In the genomic region with DNA sequence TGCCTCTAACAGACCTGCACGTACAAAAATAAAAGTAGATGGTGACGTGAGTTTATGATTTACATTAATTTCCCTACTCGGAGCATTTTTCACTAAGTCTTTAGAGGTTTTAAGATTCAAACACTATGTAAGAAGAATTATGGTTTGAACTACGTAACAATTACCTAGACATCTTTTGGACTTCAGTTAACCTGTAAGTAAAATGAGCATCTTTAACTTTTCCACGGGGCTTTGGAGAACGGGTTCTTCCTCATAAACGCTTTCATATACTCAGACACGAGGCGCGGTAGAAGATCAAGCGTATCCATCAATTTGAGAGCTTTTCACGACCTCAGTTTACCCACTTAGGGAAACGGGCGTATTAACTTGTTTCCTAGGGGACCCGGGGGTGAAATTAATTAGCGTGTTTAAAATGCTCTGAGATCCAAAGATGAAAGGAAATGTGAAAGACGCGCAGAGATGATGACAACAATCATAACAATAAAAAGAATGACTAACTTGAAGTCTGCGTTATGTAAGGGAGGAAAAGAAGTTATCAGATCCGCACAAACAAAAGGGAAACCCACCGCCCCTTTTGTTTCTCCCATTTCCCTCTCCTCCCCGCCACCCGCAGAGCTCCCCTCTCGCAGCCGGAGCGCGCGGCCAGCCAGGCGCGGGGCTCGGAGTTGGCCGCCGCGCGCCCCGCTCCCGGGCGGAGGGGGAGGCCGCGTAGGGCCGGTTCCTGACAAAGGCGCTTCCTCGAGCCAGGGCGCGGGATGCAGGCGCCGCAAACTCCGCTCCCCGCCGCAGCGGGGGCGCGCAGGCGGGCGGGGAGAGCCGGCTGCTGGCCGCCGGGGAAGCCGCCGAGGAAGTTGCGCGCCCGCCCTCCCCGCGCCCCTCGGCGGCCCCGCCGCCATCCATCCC, we compare ENCODE assay signal across 1 cellular context.
TF ChIP-seq lines count a peak whose summit lies in the region.

No MANE protein-coding gene starts in this region.

TF ChIP-seq in SK-N-SH, 30 proteins besides CTCF, POLR2A, EP300 and RAD21 (continued from another document):
- TF ChIP-seq, protein P1, sequence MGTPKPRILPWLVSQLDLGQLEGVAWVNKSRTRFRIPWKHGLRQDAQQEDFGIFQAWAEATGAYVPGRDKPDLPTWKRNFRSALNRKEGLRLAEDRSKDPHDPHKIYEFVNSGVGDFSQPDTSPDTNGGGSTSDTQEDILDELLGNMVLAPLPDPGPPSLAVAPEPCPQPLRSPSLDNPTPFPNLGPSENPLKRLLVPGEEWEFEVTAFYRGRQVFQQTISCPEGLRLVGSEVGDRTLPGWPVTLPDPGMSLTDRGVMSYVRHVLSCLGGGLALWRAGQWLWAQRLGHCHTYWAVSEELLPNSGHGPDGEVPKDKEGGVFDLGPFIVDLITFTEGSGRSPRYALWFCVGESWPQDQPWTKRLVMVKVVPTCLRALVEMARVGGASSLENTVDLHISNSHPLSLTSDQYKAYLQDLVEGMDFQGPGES (IDR thresholded peaks at IDR 0.05; ENCODE audit: low read depth, low read length): no peak
- no peak for TF ChIP-seq SMC3 (IDR thresholded peaks at IDR 0.05; ENCODE audit: low read depth, low read length)
- TF ChIP-seq MXI1 (IDR thresholded peaks at IDR 0.05; ENCODE audit: low read depth, low read length): no peak
- TF ChIP-seq TCF12 (IDR thresholded peaks at IDR 0.05): no peak
- TF ChIP-seq, protein P2, sequence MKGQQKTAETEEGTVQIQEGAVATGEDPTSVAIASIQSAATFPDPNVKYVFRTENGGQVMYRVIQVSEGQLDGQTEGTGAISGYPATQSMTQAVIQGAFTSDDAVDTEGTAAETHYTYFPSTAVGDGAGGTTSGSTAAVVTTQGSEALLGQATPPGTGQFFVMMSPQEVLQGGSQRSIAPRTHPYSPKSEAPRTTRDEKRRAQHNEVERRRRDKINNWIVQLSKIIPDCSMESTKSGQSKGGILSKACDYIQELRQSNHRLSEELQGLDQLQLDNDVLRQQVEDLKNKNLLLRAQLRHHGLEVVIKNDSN (IDR thresholded peaks at IDR 0.05; ENCODE audit: borderline replicate concordance, low read depth): no peak
- no peak for TF ChIP-seq CHD2 (IDR thresholded peaks at IDR 0.05; ENCODE audit: low read length, partially characterized antibody)
- TF ChIP-seq ELF1 (IDR thresholded peaks at IDR 0.05): no peak
- TF ChIP-seq TEAD4 (IDR thresholded peaks at IDR 0.05; ENCODE audit: borderline replicate concordance, insufficient read depth): no peak
- TF ChIP-seq TAF1 (IDR thresholded peaks at IDR 0.05; ENCODE audit: borderline replicate concordance, low read depth, low read length): no peak
- no peak for TF ChIP-seq RCOR1 (IDR thresholded peaks at IDR 0.05; ENCODE audit: low read length)
- no peak for TF ChIP-seq YY1 (IDR thresholded peaks at IDR 0.05; ENCODE audit: low read depth)
